Comparison of ENCODE assay signal across 2 cellular contexts in genomic region chr19:628168-628567, GRCh38.
A peak's percentile ranks its signal among the peaks of the same experiment; 100 is the strongest.
TF ChIP-seq lines count a peak whose summit lies in the region.

No MANE protein-coding gene starts in this region.

TF ChIP-seq in GM12878, 131 proteins besides CTCF, POLR2A, EP300 and RAD21:
- TF ChIP-seq TBL1XR1 (IDR thresholded peaks at IDR 0.05; ENCODE audit: low read depth, low read length) = no peak
- TF ChIP-seq CREM (IDR thresholded peaks at IDR 0.05; ENCODE audit: low read depth) = no peak
- no peak for TF ChIP-seq TARDBP (IDR thresholded peaks at IDR 0.05; ENCODE audit: borderline replicate concordance)
- TF ChIP-seq USF1 (IDR thresholded peaks at IDR 0.05; ENCODE audit: borderline replicate concordance, extremely low read length, insufficient read depth, low read depth, low read length) = no peak
- TF ChIP-seq ZBTB33 (IDR thresholded peaks at IDR 0.05) = peak; percentile 97
- TF ChIP-seq SIN3A (IDR thresholded peaks at IDR 0.05; ENCODE audit: low read depth, low read length) = no peak
- TF ChIP-seq PAX8 (IDR thresholded peaks at IDR 0.05) = no peak
TF ChIP-seq in GM12878: peak in this region for 1.

TF ChIP-seq in liver, 16 proteins besides CTCF, POLR2A, EP300 and RAD21:
- TF ChIP-seq ZBTB33 (IDR thresholded peaks at IDR 0.05) (no peak), RXRA (IDR thresholded peaks at IDR 0.05) (no peak), HNF4A (conservative IDR thresholded peaks at IDR 0.05) (no peak), EGR1 (IDR thresholded peaks at IDR 0.05; ENCODE audit: low read depth in 2 of 2) (no peak), FOXA2 (IDR thresholded peaks at IDR 0.05) (no peak), HNF4G (IDR thresholded peaks at IDR 0.05) (no peak), FOXA1 (IDR thresholded peaks at IDR 0.05) (no peak), ATF3 (IDR thresholded peaks at IDR 0.05) (no peak), MAX (IDR thresholded peaks at IDR 0.05) (no peak), YY1 (IDR thresholded peaks at IDR 0.05) (no peak)
